22 cellular contexts compared by ENCODE assay signal in genomic region chr13:81539643-81540150, GRCh38.
A peak's percentile ranks its signal among the peaks of the same experiment; 100 is the strongest.
DNase-seq lines count a peak whose midpoint lies in the region; ATAC-seq, FAIRE-seq and TF ChIP-seq lines count a peak whose summit lies in the region.
"Had no signal": no experiment of that assay in that cellular context is flagged by ENCODE, and none has a peak within 500 bp of the region (broad histone marks: within the 10 kb centered on the region; RNA-seq: fewer than 3 reads in every experiment).

No MANE protein-coding gene starts in this region.

- POLR2A ChIA-PET in HepG2 (lab: Yijun Ruan, JAX) = no interaction called here

- no peak for TF ChIP-seq RAD21 in HepG2 (CRISPR knock-in tag; IDR thresholded peaks at IDR 0.05)

- H3K4me3 Mint-ChIP-seq in Calu3 (ENCODE audit: low read depth, unreplicated experiment) = no peak overlapping the region
- H3K4me3 Mint-ChIP-seq: CD14-positive monocyte; CD4-positive, alpha-beta memory T cell; HFFc6 had no signal

- FAIRE-seq in HepG2 (lab: Jason Lieb, UNC) = no peak
- FAIRE-seq in small intestine (lab: Jason Lieb, UNC) = no peak
- FAIRE-seq: A549, GM12891, GM19239, H54 had no signal

- TF ChIP-seq POLR2A in HepG2 (IDR thresholded peaks at IDR 0.05; ENCODE audit: insufficient read depth in 1 of 2, low read depth in 2 of 2, low read length in 2 of 2) (no peak), right lobe of liver (IDR thresholded peaks at IDR 0.05) (no peak)

- 19% methylated on average over 7 of the region's 7 CpGs for WGBS in HepG2 (ENCODE audit: low lambda C conversion rate)
- 61% methylated on average over 7 of the region's 7 CpGs for WGBS in right lobe of liver (ENCODE audit: insufficient coverage, low coverage, low lambda C conversion rate, missing lambda C conversion rate)
- 27 to 67% (median 52%) methylated on average over 7 of the region's 7 CpGs for WGBS in small intestine, 3 donors

- DNase-seq in HepG2 (ENCODE audit: low spot score) = no peak
- no peak for DNase-seq in right lobe of liver
- DNase-seq in left colon = no peak
- DNase-seq in small intestine = peak; percentile 3
- no peak for DNase-seq in Calu3
- no peak for DNase-seq in foreskin fibroblast
- DNase-seq: CD4-positive, alpha-beta memory T cell; DMS 273 treated with DMSO at 0.1 percent for 48 hours; DMS53; DND-41; EL; HCEC 1CT; HFFc6; KG1 had no signal

- no peaks in the 10 kb centered on the region for H3K4me1 ChIP-seq in HepG2 (ENCODE audit: insufficient read depth, low read length)
- no peaks in the 10 kb centered on the region for H3K4me1 ChIP-seq in right lobe of liver
- H3K4me1 ChIP-seq in small intestine (ENCODE audit: control insufficient read depth in 2 of 2, insufficient read depth in 1 of 2, low read depth in 1 of 2, low read length in 1 of 2) = no peaks in the 10 kb centered on the region
- H3K4me1 ChIP-seq: A549, BLaER1 had no signal

- no peak overlapping the region for H3K27ac Mint-ChIP-seq in Calu3 (ENCODE audit: unreplicated experiment)
- H3K27ac Mint-ChIP-seq: CD14-positive monocyte; CD4-positive, alpha-beta memory T cell; HFFc6 had no signal

- intact Hi-C loops in HepG2 (cut with micrococcal nuclease; ENCODE audit: unreplicated experiment) = loop anchor here (5.0 kb wide), 1 partner anchor 333 kb away; no protein-coding TSS in a partner anchor
- intact Hi-C loops in right lobe of liver (cut with DNase I) = no loop called here
- intact Hi-C loops in left colon (cut with DNase I, micrococcal nuclease) = loop anchor here in 1 of 2 donors (10.0 kb wide), 1 partner anchor 335 kb away; no protein-coding TSS in a partner anchor
- intact Hi-C loops in Calu3 (cut with micrococcal nuclease; ENCODE audit: unreplicated experiment) = loop anchor here (5.0 kb wide), 2 partner anchors 68 to 333 kb away; no protein-coding TSS in a partner anchor

- in situ Hi-C loops in HepG2 (cut with HindIII; ENCODE audit: extremely low pct_ligation_motif_present, low pct_unique_long_range_greater_than_20kb) = no loop called here

- CTCF ChIA-PET in HepG2 (lab: Yijun Ruan, JAX; ENCODE audit: low intra/inter-chr PET ratio, low total read pairs) = interaction anchor here (1.8 kb wide), 1 partner anchor 791 kb away, joined by 5 read pairs; no protein-coding TSS in a partner anchor
- CTCF ChIA-PET in Calu3 (lab: Charles Lee) = no interaction called here

- H3K27me3 ChIP-seq in HepG2 (ENCODE audit: control insufficient read depth in 1 of 2, insufficient read depth in 2 of 2, low read length in 2 of 2) = no peaks in the 10 kb centered on the region; a peak in 1 of 5 replicates
- no peaks in the 10 kb centered on the region for H3K27me3 ChIP-seq in right lobe of liver
- no peaks in the 10 kb centered on the region for H3K27me3 ChIP-seq in small intestine (ENCODE audit: control insufficient read depth in 2 of 2, insufficient read depth in 2 of 2, low read length in 2 of 2)
- H3K27me3 ChIP-seq: BLaER1 had no signal

- no peaks in the 10 kb centered on the region for H4K20me1 ChIP-seq in HepG2 (ENCODE audit: insufficient read depth, low read length)
- H4K20me1 ChIP-seq: BLaER1 had no signal

- H3K4me1 Mint-ChIP-seq in Calu3 (ENCODE audit: low read depth, unreplicated experiment) = no peaks in the 10 kb centered on the region
- H3K4me1 Mint-ChIP-seq: CD14-positive monocyte; CD4-positive, alpha-beta memory T cell had no signal

- H3K36me3 ChIP-seq in HepG2 (replicated peaks in 1 of 2; ENCODE audit: control insufficient read depth in 1 of 2, insufficient read depth in 2 of 2, low read length in 2 of 2) (no peaks in the 10 kb centered on the region), right lobe of liver (no peaks in the 10 kb centered on the region), small intestine (ENCODE audit: control insufficient read depth in 2 of 2, insufficient read depth in 2 of 2, low read length in 2 of 2) (no peaks in the 10 kb centered on the region)
- H3K36me3 ChIP-seq: BLaER1 had no signal

- no peak for TF ChIP-seq CTCF in HepG2 (CRISPR knock-in tag; IDR thresholded peaks at IDR 0.05)
- no peak for TF ChIP-seq CTCF in right lobe of liver (IDR thresholded peaks at IDR 0.05)
- no peak for TF ChIP-seq CTCF in Calu3 (IDR thresholded peaks at IDR 0.05; ENCODE audit: unreplicated experiment)
- no peak for TF ChIP-seq CTCF in foreskin fibroblast (IDR thresholded peaks at IDR 0.05; ENCODE audit: low read depth, low read length)

- TF ChIP-seq EP300 in HepG2 (IDR thresholded peaks at IDR 0.05; ENCODE audit: low read depth in 2 of 2, low read length in 2 of 2) (no peak), HepG2 (CRISPR knock-in tag; IDR thresholded peaks at IDR 0.05; ENCODE audit: borderline replicate concordance) (no peak)

- no peaks in the 10 kb centered on the region for H3K79me2 ChIP-seq in HepG2 (ENCODE audit: insufficient read depth, low read length)

- H3K4me2 ChIP-seq in HepG2 (ENCODE audit: low read depth, low read length) = no peak overlapping the region
- H3K4me2 ChIP-seq: A549, BLaER1 had no signal

- no peak overlapping the region for H3K9ac ChIP-seq in HepG2 (ENCODE audit: insufficient read depth, low read depth, low read length)
- H3K9ac ChIP-seq: BLaER1 had no signal

- H2AFZ ChIP-seq in HepG2 (ENCODE audit: low read length) = no peak overlapping the region

- no peaks in the 10 kb centered on the region for H3K27me3 Mint-ChIP-seq in Calu3 (ENCODE audit: unreplicated experiment)
- H3K27me3 Mint-ChIP-seq: CD4-positive, alpha-beta memory T cell had no signal

- H3K27ac ChIP-seq in HepG2 (ENCODE audit: extremely low read length, insufficient read depth, low read length) (no peak overlapping the region), right lobe of liver (no peak overlapping the region), small intestine (ENCODE audit: low read depth in 1 of 2, low read length in 1 of 2) (no peak overlapping the region)
- H3K27ac ChIP-seq: 22Rv1, A549, BLaER1 had no signal

- H3K9me3 ChIP-seq in HepG2 (ENCODE audit: low read length) (no peaks in the 10 kb centered on the region; the same call in 1 of the 2 replicates), right lobe of liver (no peaks in the 10 kb centered on the region), small intestine (ENCODE audit: control insufficient read depth, low read depth) (no peaks in the 10 kb centered on the region)
- H3K9me3 ChIP-seq: A549 had no signal

- no peaks in the 10 kb centered on the region for H3K9me3 Mint-ChIP-seq in Calu3 (ENCODE audit: low read depth, unreplicated experiment)

- no peak for ATAC-seq in HepG2
- ATAC-seq in right lobe of liver = no peak
- ATAC-seq in left colon = peak; percentile 55
- ATAC-seq in HG02870 (IDR thresholded peaks at IDR 0.05; ENCODE audit: unreplicated experiment) = no peak
- ATAC-seq: A549 had no signal

- no peak overlapping the region for H3K4me3 ChIP-seq in HepG2 (replicated peaks in 1 of 3; ENCODE audit: insufficient read depth in 1 of 3, low read depth in 2 of 3, low read length in 3 of 3)
- no peak overlapping the region for H3K4me3 ChIP-seq in right lobe of liver
- H3K4me3 ChIP-seq in small intestine (ENCODE audit: low read depth in 1 of 2, low read length in 2 of 2) = no peak overlapping the region
- no peak overlapping the region for H3K4me3 ChIP-seq in foreskin fibroblast (ENCODE audit: low read depth in 1 of 2, low read length in 2 of 2)
- H3K4me3 ChIP-seq: A549, BLaER1 had no signal

- BruUV-seq in HepG2 (replicated peaks; lab: Mats Ljungman, UMichigan) = no TSS peak
- BruUV-seq in Calu3 (replicated peaks; lab: Mats Ljungman, UMichigan) = no TSS peak

- H3K36me3 Mint-ChIP-seq in Calu3 (ENCODE audit: insufficient read depth, unreplicated experiment) = no peaks in the 10 kb centered on the region
- H3K36me3 Mint-ChIP-seq: CD14-positive monocyte; CD4-positive, alpha-beta memory T cell had no signal

TF ChIP-seq in HepG2, 621 proteins besides CTCF, POLR2A, EP300 and RAD21 (continues in another document):
- TF ChIP-seq CREB1 (IDR thresholded peaks at IDR 0.05) (peak; percentile 93), CREB1 (CRISPR knock-in tag; IDR thresholded peaks at IDR 0.05) (no peak), TRIM24 (CRISPR knock-in tag; IDR thresholded peaks at IDR 0.05) (no peak), ZNF782 (CRISPR knock-in tag; IDR thresholded peaks at IDR 0.05; ENCODE audit: borderline replicate concordance) (no peak), ZNF513 (CRISPR knock-in tag; conservative IDR thresholded peaks at IDR 0.05) (no peak), ZXDC (CRISPR knock-in tag; IDR thresholded peaks at IDR 0.05) (no peak), MAF1 (CRISPR knock-in tag; IDR thresholded peaks at IDR 0.05; ENCODE audit: borderline replicate concordance) (no peak), NR2F1 (CRISPR knock-in tag; IDR thresholded peaks at IDR 0.05) (no peak), NCOR1 (IDR thresholded peaks at IDR 0.05; ENCODE audit: borderline replicate concordance, low read length) (no peak), ATF7 (IDR thresholded peaks at IDR 0.05) (peak; percentile 97), ATF7 (CRISPR knock-in tag; IDR thresholded peaks at IDR 0.05) (no peak)

Comparison
In these comparisons a context has a peak if more than half of its experiments do, and no peak if none do; other contexts are left out.
1. intact Hi-C loops: an anchor here in HepG2 (5.0 kb wide) and Calu3 (5.0 kb wide); none called in right lobe of liver.